In genomic region chrX:18406531-18407266, GRCh38 we compare ENCODE assay signal across 18 cellular contexts.
"Had no signal": no experiment of that assay in that cellular context is flagged by ENCODE, and none has a peak within 500 bp of the region (broad histone marks: within the 10 kb centered on the region; RNA-seq: fewer than 3 reads in every experiment).

No MANE protein-coding gene starts in this region.

- H3K27ac ChIP-seq: cardiac muscle cell, epithelial cell of prostate, gastroesophageal sphincter, heart left ventricle, left ventricle myocardium inferior, tibial nerve, uterus, WERI-Rb-1 had no signal

- H3K4me3 ChIP-seq: cardiac muscle cell, gastroesophageal sphincter, heart left ventricle, left ventricle myocardium inferior, tibial nerve, uterus had no signal

- H3K36me3 ChIP-seq: cardiac muscle cell, gastroesophageal sphincter, heart left ventricle, left ventricle myocardium inferior, tibial nerve, uterus, WERI-Rb-1 had no signal

- DNase-seq: activated CD4-positive, alpha-beta T cell treated with anti-CD3 and anti-CD28 coated beads, Interleukin-2, amount 50 U/mL, for 4 hours; activated gamma-delta T cell; dermis blood vessel endothelial cell; effector memory CD4-positive, alpha-beta T cell; heart left ventricle; kidney; left ventricle myocardium inferior; naive B cell; stimulated activated CD4-positive, alpha-beta T cell treated with anti-CD3 and anti-CD28 coated beads, Interleukin-12 subunit alpha, Interleukin-12 subunit beta, amount 100 ng/mL, for 4 hours; stimulated activated CD4-positive, alpha-beta T cell treated with anti-CD3 and anti-CD28 coated beads, Interleukin-1b, Interleukin-23, amount 100 ng/mL, for 48 hours; stimulated activated CD8-positive, alpha-beta memory T cell treated with anti-CD3 and anti-CD28 coated beads, Interleukin-4, amount 100 ng/mL, for 48 hours; T-helper 2 cell; uterus; WERI-Rb-1 had no signal

- H3K27me3 ChIP-seq: cardiac muscle cell, gastroesophageal sphincter, heart left ventricle, tibial nerve, uterus had no signal

- ATAC-seq: gastroesophageal sphincter, heart left ventricle had no signal

- FAIRE-seq: kidney had no signal

- H3K4me1 ChIP-seq: gastroesophageal sphincter, heart left ventricle, left ventricle myocardium inferior, tibial nerve, uterus had no signal

- H3K9me3 ChIP-seq: gastroesophageal sphincter, left ventricle myocardium inferior, tibial nerve, uterus had no signal
